ENCODE assay signal across 19 cellular contexts in genomic region chr17:14775761-14776492, GRCh38.
DNase-seq lines count a peak whose midpoint lies in the region; ATAC-seq and TF ChIP-seq lines count a peak whose summit lies in the region.
"Had no signal": no experiment of that assay in that cellular context is flagged by ENCODE, and none has a peak within 500 bp of the region (broad histone marks: within the 10 kb centered on the region; RNA-seq: fewer than 3 reads in every experiment).

No MANE protein-coding gene starts in this region.

- no peak overlapping the region for H3K27ac ChIP-seq in upper lobe of right lung
- H3K27ac ChIP-seq: gastrocnemius medialis, pancreas had no signal

- no peak overlapping the region for H3K4me3 ChIP-seq in astrocyte of the cerebellum (ENCODE audit: low read depth, low read length)
- no peak overlapping the region for H3K4me3 ChIP-seq in fibroblast of the aortic adventitia (ENCODE audit: low read depth, low read length)
- H3K4me3 ChIP-seq in upper lobe of right lung: no peak overlapping the region
- H3K4me3 ChIP-seq: gastrocnemius medialis, pancreas had no signal

- H3K4me3 Mint-ChIP-seq in HFFc6: 0 out of 2 replicates have a peak overlapping the region, but pooled peaks have one; percentile 11
- H3K4me3 Mint-ChIP-seq: activated B cell treated with CpG ODN at 0.5 μM for 24 hours; activated naive CD8-positive, alpha-beta T cell treated with anti-CD3 and anti-CD28 coated beads, Interleukin-2, amount 50 U/mL, for 24 hours; activated T-helper 1 cell treated with anti-CD3 and anti-CD28 coated beads, Interleukin-12 subunit alpha, Interleukin-12 subunit beta, Interleukin-2, Interleukin-4 antibody, amounts not matched to agents 30 ng/mL and 10 ng/mL and 1 ng/mL, durations not matched to agents 14 hours and 24 hours and 36 hours; CD14-positive monocyte had no signal

- H3K27ac Mint-ChIP-seq in HFFc6: no peak overlapping the region
- H3K27ac Mint-ChIP-seq: activated B cell treated with CpG ODN at 0.5 μM for 24 hours; activated naive CD8-positive, alpha-beta T cell treated with anti-CD3 and anti-CD28 coated beads, Interleukin-2, amount 50 U/mL, for 24 hours; activated T-helper 1 cell treated with anti-CD3 and anti-CD28 coated beads, Interleukin-12 subunit alpha, Interleukin-12 subunit beta, Interleukin-2, Interleukin-4 antibody, amounts not matched to agents 30 ng/mL and 10 ng/mL and 1 ng/mL, durations not matched to agents 14 hours and 24 hours and 36 hours; CD14-positive monocyte had no signal

- H3K9me3 ChIP-seq in upper lobe of right lung: no peaks in the 10 kb centered on the region
- H3K9me3 ChIP-seq: gastrocnemius medialis, pancreas had no signal

- in situ Hi-C loops in astrocyte of the cerebellum (cut with HindIII; ENCODE audit: low sequenced_read_pairs): no loop called here

- intact Hi-C loops in upper lobe of right lung (cut with DNase I): no loop called here

- peaks cover 34% of the 10 kb centered on the region for H3K4me1 Mint-ChIP-seq in HFFc6 (ENCODE audit: low read depth)
- H3K4me1 Mint-ChIP-seq: activated B cell treated with CpG ODN at 0.5 μM for 24 hours; activated naive CD8-positive, alpha-beta T cell treated with anti-CD3 and anti-CD28 coated beads, Interleukin-2, amount 50 U/mL, for 24 hours had no signal

- no peak for DNase-seq in HFFc6
- peak; percentile 19 for DNase-seq in astrocyte of the cerebellum (ENCODE audit: low read depth)
- DNase-seq in fibroblast of the aortic adventitia (ENCODE audit: low read depth): peak; percentile 24
- no peak for DNase-seq in upper lobe of right lung
- no peak for DNase-seq in NCI-H2227 (lab: John Stamatoyannopoulos, UW; ENCODE audit: unreplicated experiment)
- DNase-seq in SHP77 treated with DMSO at 0.1 percent for 48 hours (lab: John Stamatoyannopoulos, UW): no peak
- DNase-seq: activated B cell treated with CpG ODN at 0.5 μM for 24 hours; activated naive CD8-positive, alpha-beta T cell treated with anti-CD3 and anti-CD28 coated beads, Interleukin-2, amount 50 U/mL, for 24 hours; DMS53; gastrocnemius medialis; left ventricle myocardium superior; NCI-H2081; NCI-H526; pancreas; stimulated activated CD4-positive, alpha-beta T cell treated with anti-CD3 and anti-CD28 coated beads, Interleukin-4, amount 100 ng/mL, for 24 hours; T-helper 2 cell had no signal

- no peaks in the 10 kb centered on the region for H3K36me3 ChIP-seq in upper lobe of right lung
- H3K36me3 ChIP-seq: gastrocnemius medialis, pancreas had no signal

- peaks cover 5% of the 10 kb centered on the region for H3K9me3 Mint-ChIP-seq in HFFc6

- TF ChIP-seq CTCF in HFFc6 (IDR thresholded peaks at IDR 0.05) (no peak), astrocyte of the cerebellum (IDR thresholded peaks at IDR 0.05; ENCODE audit: low read depth, low read length, missing control alignments) (no peak), fibroblast of the aortic adventitia (IDR thresholded peaks at IDR 0.05; ENCODE audit: insufficient read depth, low read length) (no peak), upper lobe of right lung (IDR thresholded peaks at IDR 0.05) (no peak)

- H3K4me1 ChIP-seq in upper lobe of right lung: no peaks in the 10 kb centered on the region
- H3K4me1 ChIP-seq: gastrocnemius medialis, pancreas had no signal

- no peaks in the 10 kb centered on the region for H3K27me3 ChIP-seq in upper lobe of right lung
- H3K27me3 ChIP-seq: gastrocnemius medialis, pancreas had no signal

- no peaks in the 10 kb centered on the region for H3K36me3 Mint-ChIP-seq in HFFc6 (ENCODE audit: low read depth)
- H3K36me3 Mint-ChIP-seq: CD14-positive monocyte had no signal

- H3K27me3 Mint-ChIP-seq in HFFc6 (ENCODE audit: insufficient read depth): peaks cover 18% of the 10 kb centered on the region

- peak; percentile 55 for ATAC-seq in upper lobe of right lung
- no peak for ATAC-seq in GM18511 (IDR thresholded peaks at IDR 0.05; ENCODE audit: unreplicated experiment)
- ATAC-seq: activated naive CD8-positive, alpha-beta T cell treated with anti-CD3 and anti-CD28 coated beads, Interleukin-2, amount 50 U/mL, for 24 hours; gastrocnemius medialis; left ventricle myocardium superior had no signal

Comparison
In these comparisons a context has a peak if more than half of its experiments do, and no peak if none do; other contexts are left out.
1. DNase-seq: peak in astrocyte of the cerebellum (single experiment) and fibroblast of the aortic adventitia (single experiment); none in HFFc6 (single experiment), upper lobe of right lung (single experiment), NCI-H2227 (single experiment) and SHP77 treated with DMSO at 0.1 percent for 48 hours (single experiment).